ENCODE assay signal across 1 cellular context in the genomic region with DNA sequence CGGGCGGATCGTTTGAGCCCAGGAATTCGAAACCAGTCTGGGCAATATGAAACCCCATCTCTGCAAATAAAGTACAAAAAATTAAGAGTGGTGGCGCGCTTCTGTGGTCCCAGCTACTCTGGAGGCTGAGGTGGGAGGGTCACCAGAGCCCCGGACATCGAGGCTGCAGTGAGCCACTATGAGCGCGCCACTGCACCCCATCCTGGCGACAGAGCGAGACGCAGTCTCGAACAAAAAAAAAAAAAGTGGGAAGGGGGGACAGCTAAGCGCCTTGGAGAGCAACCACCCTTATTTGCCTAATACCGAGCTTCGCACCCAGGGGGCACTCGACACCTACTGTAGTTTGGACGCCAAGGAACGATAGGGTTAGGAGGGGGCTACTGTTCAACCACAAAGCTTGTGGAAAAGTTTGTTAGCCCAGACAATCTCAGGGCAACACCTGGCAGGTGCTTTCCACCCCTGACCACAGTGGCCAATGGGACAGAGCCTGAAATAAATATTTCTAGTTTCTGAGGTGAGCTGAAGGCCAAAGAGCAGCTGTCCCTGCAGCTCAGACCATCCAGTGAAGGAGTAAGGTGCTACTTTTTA.
TF ChIP-seq lines count a peak whose summit lies in the region.

No MANE protein-coding gene starts in this region.

TF ChIP-seq in HCT116, 20 proteins besides CTCF, POLR2A, EP300 and RAD21 (continued from another document):
- TF ChIP-seq, protein P1, sequence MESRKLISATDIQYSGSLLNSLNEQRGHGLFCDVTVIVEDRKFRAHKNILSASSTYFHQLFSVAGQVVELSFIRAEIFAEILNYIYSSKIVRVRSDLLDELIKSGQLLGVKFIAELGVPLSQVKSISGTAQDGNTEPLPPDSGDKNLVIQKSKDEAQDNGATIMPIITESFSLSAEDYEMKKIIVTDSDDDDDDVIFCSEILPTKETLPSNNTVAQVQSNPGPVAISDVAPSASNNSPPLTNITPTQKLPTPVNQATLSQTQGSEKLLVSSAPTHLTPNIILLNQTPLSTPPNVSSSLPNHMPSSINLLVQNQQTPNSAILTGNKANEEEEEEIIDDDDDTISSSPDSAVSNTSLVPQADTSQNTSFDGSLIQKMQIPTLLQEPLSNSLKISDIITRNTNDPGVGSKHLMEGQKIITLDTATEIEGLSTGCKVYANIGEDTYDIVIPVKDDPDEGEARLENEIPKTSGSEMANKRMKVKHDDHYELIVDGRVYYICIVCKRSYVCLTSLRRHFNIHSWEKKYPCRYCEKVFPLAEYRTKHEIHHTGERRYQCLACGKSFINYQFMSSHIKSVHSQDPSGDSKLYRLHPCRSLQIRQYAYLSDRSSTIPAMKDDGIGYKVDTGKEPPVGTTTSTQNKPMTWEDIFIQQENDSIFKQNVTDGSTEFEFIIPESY (IDR thresholded peaks at IDR 0.05; ENCODE audit: extremely low read depth, insufficient replicate concordance, low read length), result no peak
